In genomic region chr2:23617167-23617787, GRCh38 we compare ENCODE assay signal across 9 cellular contexts.
DNase-seq lines count a peak whose midpoint lies in the region; ATAC-seq and TF ChIP-seq lines count a peak whose summit lies in the region.
"Had no signal": no experiment of that assay in that cellular context is flagged by ENCODE, and none has a peak within 500 bp of the region (broad histone marks: within the 10 kb centered on the region; RNA-seq: fewer than 3 reads in every experiment).

No MANE protein-coding gene starts in this region.

- H3K9me3 Mint-ChIP-seq in activated CD8-positive, alpha-beta T cell treated with anti-CD3 and anti-CD28 coated beads for 36 hours, result no peaks in the 10 kb centered on the region

- H3K27ac ChIP-seq in HEK293 (ENCODE audit: extremely low read depth, low read depth, low read length), result no peak overlapping the region

- peaks cover 13% of the 10 kb centered on the region for H3K4me1 Mint-ChIP-seq in activated CD8-positive, alpha-beta T cell treated with anti-CD3 and anti-CD28 coated beads for 36 hours (ENCODE audit: low read depth)

- POLR2A ChIA-PET in HEK293 (lab: Yijun Ruan, JAX), result no interaction called here
- POLR2A ChIA-PET in activated CD8-positive, alpha-beta T cell treated with anti-CD3 and anti-CD28 coated beads for 36 hours (lab: Charles Lee), result no interaction called here

- H3K4me3 ChIP-seq in HEK293 (ENCODE audit: low read depth, low read length), result no peak overlapping the region
- H3K4me3 ChIP-seq in cardiac fibroblast (replicated peaks in 1 of 2; ENCODE audit: low read depth in 2 of 2, low read length in 2 of 2), result no peak overlapping the region
- no peak overlapping the region for H3K4me3 ChIP-seq in kidney epithelial cell (ENCODE audit: low read depth, low read length)
- no peak overlapping the region for H3K4me3 ChIP-seq in skeletal muscle cell (ENCODE audit: low read depth, low read length)

- H3K4me3 Mint-ChIP-seq in activated CD8-positive, alpha-beta T cell treated with anti-CD3 and anti-CD28 coated beads for 36 hours, result no peak overlapping the region

- H3K4me1 ChIP-seq in HEK293 (ENCODE audit: control insufficient read depth, insufficient read depth, low read length), result no peaks in the 10 kb centered on the region

- H3K27me3 Mint-ChIP-seq in activated CD8-positive, alpha-beta T cell treated with anti-CD3 and anti-CD28 coated beads for 36 hours, result no peaks in the 10 kb centered on the region

- CTCF ChIA-PET in HEK293 (lab: Yijun Ruan, JAX), result interaction anchor here (0.5 kb wide), 1 partner anchor 692 kb away, joined by 3 read pairs; no protein-coding TSS in a partner anchor
- CTCF ChIA-PET in activated CD8-positive, alpha-beta T cell treated with anti-CD3 and anti-CD28 coated beads for 36 hours (lab: Charles Lee), result interaction anchor here (1.1 to 1.7 kb wide), 2 partner anchors 8 to 144 kb away, joined by 3 to 4 read pairs; no protein-coding TSS in a partner anchor

- ATAC-seq in HG03571 (IDR thresholded peaks at IDR 0.05; ENCODE audit: unreplicated experiment) (no peak), HG03521 (IDR thresholded peaks at IDR 0.05; ENCODE audit: unreplicated experiment) (no peak)
- ATAC-seq in activated CD8-positive, alpha-beta T cell treated with anti-CD3 and anti-CD28 coated beads for 36 hours, result no peak
- ATAC-seq: stimulated activated naive CD8-positive, alpha-beta T cell treated with anti-CD3 and anti-CD28 coated beads, Interleukin-15, Interleukin-2, amounts not matched to agents 100 U/mL and 50 U/mL, for 24 hours had no signal

- intact Hi-C loops in activated CD8-positive, alpha-beta T cell treated with anti-CD3 and anti-CD28 coated beads for 36 hours (cut with micrococcal nuclease), result no loop called here

- H3K36me3 ChIP-seq in HEK293 (ENCODE audit: control insufficient read depth in 2 of 2, insufficient read depth in 1 of 2, low read length in 2 of 2) (no peaks in the 10 kb centered on the region), kidney epithelial cell (ENCODE audit: control insufficient read depth, insufficient read depth, low read length) (no peaks in the 10 kb centered on the region)

- no peaks in the 10 kb centered on the region for H3K9me3 ChIP-seq in HEK293 (ENCODE audit: control insufficient read depth, insufficient read depth, low read depth, low read length)

- no peak overlapping the region for H3K27ac Mint-ChIP-seq in activated CD8-positive, alpha-beta T cell treated with anti-CD3 and anti-CD28 coated beads for 36 hours

- no peak for TF ChIP-seq CTCF in HEK293 (tag by site-specific recombination; IDR thresholded peaks at IDR 0.05)
- TF ChIP-seq CTCF in cardiac fibroblast (IDR thresholded peaks at IDR 0.05; ENCODE audit: low read depth, low read length), result peak; percentile 47
- TF ChIP-seq CTCF in kidney epithelial cell (IDR thresholded peaks at IDR 0.05; ENCODE audit: insufficient read depth, low read length, poor library complexity, severe bottlenecking), result peak; percentile 38
- TF ChIP-seq CTCF in activated CD8-positive, alpha-beta T cell treated with anti-CD3 and anti-CD28 coated beads for 36 hours (IDR thresholded peaks at IDR 0.05), result no peak

- no peaks in the 10 kb centered on the region for H3K27me3 ChIP-seq in kidney epithelial cell (ENCODE audit: control insufficient read depth, insufficient read depth, low read length)

- peak; percentile 52 to 87 for DNase-seq in cardiac fibroblast (ENCODE audit: low read depth in 2 of 2)
- no peak for DNase-seq in kidney epithelial cell (ENCODE audit: low read depth)
- peak; percentile 47 for DNase-seq in skeletal muscle cell (ENCODE audit: low read depth)
- DNase-seq in COLO829 (ENCODE audit: low spot score), result no peak
- no peak for DNase-seq in activated CD8-positive, alpha-beta T cell treated with anti-CD3 and anti-CD28 coated beads for 36 hours
- DNase-seq: stimulated activated naive CD8-positive, alpha-beta T cell treated with anti-CD3 and anti-CD28 coated beads, Interleukin-15, Interleukin-2, amounts not matched to agents 100 U/mL and 50 U/mL, for 24 hours had no signal

- no peaks in the 10 kb centered on the region for H3K36me3 Mint-ChIP-seq in activated CD8-positive, alpha-beta T cell treated with anti-CD3 and anti-CD28 coated beads for 36 hours (ENCODE audit: low read depth)

TF ChIP-seq in HEK293, 187 proteins besides CTCF, POLR2A, EP300 and RAD21:
- peak; percentile 84 for TF ChIP-seq SCRT2 (tag by site-specific recombination; IDR thresholded peaks at IDR 0.05)
- TF ChIP-seq ZNF211 (tag by site-specific recombination; IDR thresholded peaks at IDR 0.05; ENCODE audit: low read depth), result no peak
- peak; percentile 48; the same call in 1 of the 2 replicates for TF ChIP-seq SCRT1 (tag by site-specific recombination; IDR thresholded peaks at IDR 0.05; ENCODE audit: borderline replicate concordance)

Comparison
In these comparisons a context has a peak if more than half of its experiments do, and no peak if none do; other contexts are left out.
1. CTCF ChIP-seq: peak in cardiac fibroblast (single experiment) and kidney epithelial cell (single experiment); none in HEK293 (single experiment) and activated CD8-positive, alpha-beta T cell treated with anti-CD3 and anti-CD28 coated beads for 36 hours (single experiment).
2. DNase-seq: peak in cardiac fibroblast (2 of 2) and skeletal muscle cell (single experiment); none in kidney epithelial cell (single experiment), COLO829 (single experiment) and activated CD8-positive, alpha-beta T cell treated with anti-CD3 and anti-CD28 coated beads for 36 hours (single experiment).